In genomic region chr1:198641966-198642656, GRCh38 we compare ENCODE assay signal across 11 cellular contexts. TPM values are rescaled to one million over a fixed set of nuclear protein-coding genes. Genes with fewer than 3 reads are reported as not detected.
DNase-seq lines count a peak whose midpoint lies in the region; ATAC-seq and TF ChIP-seq lines count a peak whose summit lies in the region.
"Had no signal": no experiment of that assay in that cellular context is flagged by ENCODE, and none has a peak within 500 bp of the region (broad histone marks: within the 10 kb centered on the region; RNA-seq: fewer than 3 reads in every experiment).

No MANE protein-coding gene starts in this region.

- H3K27me3 Mint-ChIP-seq in CD14-positive monocyte (ENCODE audit: low read depth in 3 of 3) (no peaks in the 10 kb centered on the region), activated B cell treated with CpG ODN at 0.5 μM for 24 hours (no peaks in the 10 kb centered on the region), glutamatergic neuron (ENCODE audit: unreplicated experiment) (no peaks in the 10 kb centered on the region)
- no peaks in the 10 kb centered on the region for H3K27me3 Mint-ChIP-seq in naive thymus-derived CD4-positive, alpha-beta T cell

- H3K9me3 ChIP-seq in naive thymus-derived CD4-positive, alpha-beta T cell (ENCODE audit: control insufficient read depth in 2 of 3, low read length in 3 of 3) = no peaks in the 10 kb centered on the region

- H3K4me3 ChIP-seq in GM12865 (ENCODE audit: low read depth, low read length) (peak overlapping the region; percentile 92), brain microvascular endothelial cell (ENCODE audit: low read depth, low read length) (no peak overlapping the region)
- H3K4me3 ChIP-seq in naive thymus-derived CD4-positive, alpha-beta T cell (ENCODE audit: low read length) = peak overlapping the region; percentile 81

- H3K4me3 Mint-ChIP-seq in CD14-positive monocyte = peak overlapping the region; percentile 82 to 92
- H3K4me3 Mint-ChIP-seq in activated B cell treated with CpG ODN at 0.5 μM for 24 hours = peak overlapping the region; percentile 81
- H3K4me3 Mint-ChIP-seq in naive thymus-derived CD4-positive, alpha-beta T cell = peak overlapping the region; percentile 77 to 100 (median 92)
- H3K4me3 Mint-ChIP-seq in glutamatergic neuron (ENCODE audit: unreplicated experiment) = no peak overlapping the region

- H3K27ac Mint-ChIP-seq in CD14-positive monocyte (peak overlapping the region; percentile 34 to 97 (median 93)), activated B cell treated with CpG ODN at 0.5 μM for 24 hours (peak overlapping the region; percentile 82), glutamatergic neuron (ENCODE audit: unreplicated experiment) (no peak overlapping the region)
- H3K27ac Mint-ChIP-seq in naive thymus-derived CD4-positive, alpha-beta T cell = peak overlapping the region; percentile 86 to 98 (median 95)

- CTCF ChIA-PET in activated B cell treated with CpG ODN at 0.5 μM for 24 hours (lab: Charles Lee) = interaction anchor here (0.9 kb wide), 1 partner anchor 21 kb away, joined by 3 read pairs; no protein-coding TSS in a partner anchor
- CTCF ChIA-PET in naive thymus-derived CD4-positive, alpha-beta T cell (lab: Charles Lee) = interaction anchor here (0.7 to 1.4 kb wide), 3 partner anchors 21 to 44 kb away, joined by 3 to 5 read pairs (median 4); no protein-coding TSS in a partner anchor

- in situ Hi-C loops in brain microvascular endothelial cell (cut with HindIII; ENCODE audit: low pct_ligation_motif_present, low sequenced_read_pairs) = no loop called here

- H3K36me3 Mint-ChIP-seq in CD14-positive monocyte (peaks cover 52 to 58% of the 10 kb centered on the region in 2 donors), activated B cell treated with CpG ODN at 0.5 μM for 24 hours (ENCODE audit: low read depth) (peaks cover 54% of the 10 kb centered on the region), glutamatergic neuron (ENCODE audit: unreplicated experiment) (no peaks in the 10 kb centered on the region)
- H3K36me3 Mint-ChIP-seq in naive thymus-derived CD4-positive, alpha-beta T cell = peaks cover 21 to 54% (median 43%) of the 10 kb centered on the region in 5 donors

- peaks cover 5 to 24% (median 5%) of the 10 kb centered on the region in 3 experiments for H3K36me3 ChIP-seq in naive thymus-derived CD4-positive, alpha-beta T cell (ENCODE audit: control insufficient read depth in 2 of 3, insufficient read depth in 3 of 3, low read length in 3 of 3)
- H3K36me3 ChIP-seq in brain microvascular endothelial cell (replicated peaks) = no peaks in the 10 kb centered on the region

- ATAC-seq in activated B cell treated with CpG ODN at 0.5 μM for 24 hours (ENCODE audit: low read depth) = no peak
- no peak for ATAC-seq in naive thymus-derived CD4-positive, alpha-beta T cell
- ATAC-seq: left lobe of liver had no signal

- DNase-seq in CD14-positive monocyte (ENCODE audit: low spot score) (no peak), GM12865 (ENCODE audit: low read depth) (no peak), activated B cell treated with CpG ODN at 0.5 μM for 24 hours (no peak), glutamatergic neuron (no peak), brain microvascular endothelial cell (no peak), cerebellum (ENCODE audit: low spot score) (no peak), epidermal melanocyte (ENCODE audit: insufficient read length, low spot score) (no peak)
- no peak for DNase-seq in naive thymus-derived CD4-positive, alpha-beta T cell
- DNase-seq: head of caudate nucleus, NCI-H524 had no signal

- peaks cover 59% of the 10 kb centered on the region for H3K4me1 Mint-ChIP-seq in CD14-positive monocyte
- H3K4me1 Mint-ChIP-seq in activated B cell treated with CpG ODN at 0.5 μM for 24 hours = peaks cover 69% of the 10 kb centered on the region
- peaks cover 20 to 53% (median 39%) of the 10 kb centered on the region in 7 donors for H3K4me1 Mint-ChIP-seq in naive thymus-derived CD4-positive, alpha-beta T cell
- no peaks in the 10 kb centered on the region for H3K4me1 Mint-ChIP-seq in glutamatergic neuron (ENCODE audit: low read depth, unreplicated experiment)

- TF ChIP-seq CTCF in CD14-positive monocyte (IDR thresholded peaks at IDR 0.05) (no peak), GM12865 (IDR thresholded peaks at IDR 0.05; ENCODE audit: insufficient read depth, low read depth, low read length, missing control alignments) (no peak), activated B cell treated with CpG ODN at 0.5 μM for 24 hours (IDR thresholded peaks at IDR 0.05) (no peak), glutamatergic neuron (IDR thresholded peaks at IDR 0.05; ENCODE audit: partially characterized antibody, unreplicated experiment) (no peak), brain microvascular endothelial cell (IDR thresholded peaks at IDR 0.05; ENCODE audit: low read depth, low read length, missing control alignments) (no peak)

- no peaks in the 10 kb centered on the region for H3K9me3 Mint-ChIP-seq in CD14-positive monocyte
- H3K9me3 Mint-ChIP-seq in activated B cell treated with CpG ODN at 0.5 μM for 24 hours = no peaks in the 10 kb centered on the region
- H3K9me3 Mint-ChIP-seq in naive thymus-derived CD4-positive, alpha-beta T cell = peaks cover 0 to under 1% (median 0%) of the 10 kb centered on the region in 11 donors
- no peaks in the 10 kb centered on the region for H3K9me3 Mint-ChIP-seq in glutamatergic neuron (ENCODE audit: unreplicated experiment)

- intact Hi-C loops in CD14-positive monocyte (cut with micrococcal nuclease) (loop anchor here (5.0 kb wide), 1 partner anchor 40 kb away; no protein-coding TSS in a partner anchor), activated B cell treated with CpG ODN at 0.5 μM for 24 hours (cut with micrococcal nuclease) (loop anchor here (1.0 kb wide), 2 partner anchors 9 to 14 kb away; no protein-coding TSS in a partner anchor)
- intact Hi-C loops in naive thymus-derived CD4-positive, alpha-beta T cell (cut with micrococcal nuclease) = loop anchor here (1.0 to 5.0 kb wide), 6 partner anchors 8 to 485 kb away; partner anchors contain the start of gene NEK7 (in 1 of the 2)

- H3K4me1 ChIP-seq in naive thymus-derived CD4-positive, alpha-beta T cell (ENCODE audit: control insufficient read depth in 2 of 2, insufficient read depth in 2 of 2, low read length in 2 of 2) = peaks cover 12 to 17% of the 10 kb centered on the region in 2 donors

- H3K27ac ChIP-seq in naive thymus-derived CD4-positive, alpha-beta T cell (ENCODE audit: low read depth, low read length) = peak overlapping the region; percentile 94
- no peak overlapping the region for H3K27ac ChIP-seq in brain microvascular endothelial cell

- POLR2A ChIA-PET in activated B cell treated with CpG ODN at 0.5 μM for 24 hours (lab: Charles Lee) = interaction anchor here (0.6 to 1.7 kb wide), 8 partner anchors 9 to 43 kb away, joined by 3 to 6 read pairs (median 4); no protein-coding TSS in a partner anchor
- POLR2A ChIA-PET in naive thymus-derived CD4-positive, alpha-beta T cell (lab: Charles Lee) = interaction anchor here (0.6 to 1.7 kb wide), 9 partner anchors 9 to 121 kb away, joined by 3 to 19 read pairs (median 3); no protein-coding TSS in a partner anchor

- no peaks in the 10 kb centered on the region for H3K27me3 ChIP-seq in naive thymus-derived CD4-positive, alpha-beta T cell (ENCODE audit: control insufficient read depth in 2 of 2, insufficient read depth in 2 of 2, low read length in 2 of 2)
- H3K27me3 ChIP-seq in brain microvascular endothelial cell (replicated peaks) = no peaks in the 10 kb centered on the region

RNA-seq across cellular contexts. Expression of gene PTPRC, which starts 3.3 kb away (rescaled TPM):
- 100 to 1,000 TPM; 667 to 992 TPM for polyA plus RNA-seq in CD14-positive monocyte
- total RNA-seq in activated B cell treated with CpG ODN at 0.5 μM for 24 hours (426 and 506 TPM in 2 replicates), glutamatergic neuron (ENCODE audit: unreplicated experiment) (not detected), cerebellum (4.4 TPM)
- total RNA-seq in naive thymus-derived CD4-positive, alpha-beta T cell = 1,000 to 10,000 TPM in 3 of 5 experiments, 100 to 1,000 TPM in 2; 739 to 1,121 (median 1,015) TPM
- 1,000 to 10,000 TPM; 1,177 to 1,286 TPM for polyA plus RNA-seq in naive thymus-derived CD4-positive, alpha-beta T cell

Comparison
In these comparisons a context has a peak if more than half of its experiments do, and no peak if none do; other contexts are left out.
1. RNA of gene PTPRC, which starts 3.3 kb away (total RNA-seq): 739 to 1,121 TPM in naive thymus-derived CD4-positive, alpha-beta T cell and 426 to 506 TPM in activated B cell treated with CpG ODN at 0.5 μM for 24 hours; 4.4 TPM in cerebellum (single experiment) and not detected in glutamatergic neuron (single experiment); every median in the first group is over 10 times any median in the second.